In the genomic region with DNA sequence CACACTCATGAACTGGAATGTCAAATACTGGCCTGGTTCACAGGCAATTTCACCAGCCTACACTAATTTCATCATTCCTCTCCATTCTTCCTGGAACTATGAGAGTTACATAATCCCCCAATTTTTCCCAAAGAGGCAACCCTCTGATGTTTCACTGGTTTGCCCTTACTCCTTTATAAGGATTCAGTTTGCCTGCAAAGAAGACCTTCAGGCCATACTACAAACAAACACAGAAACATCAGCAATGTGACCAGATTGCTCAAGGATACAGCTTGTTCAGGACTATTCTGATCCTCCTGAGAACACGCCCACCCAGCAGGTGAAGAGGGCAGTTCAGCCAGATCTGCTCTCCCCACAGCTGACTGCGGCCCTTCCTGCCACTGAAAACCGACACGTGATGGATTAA, we compare ENCODE assay signal across 22 cellular contexts.
DNase-seq lines count a peak whose midpoint lies in the region; ATAC-seq and TF ChIP-seq lines count a peak whose summit lies in the region.
"Had no signal": no experiment of that assay in that cellular context is flagged by ENCODE, and none has a peak within 500 bp of the region (broad histone marks: within the 10 kb centered on the region; RNA-seq: fewer than 3 reads in every experiment).

No MANE protein-coding gene starts in this region.

- H3K36me3 ChIP-seq in GM23248 (ENCODE audit: low read depth) (no peaks in the 10 kb centered on the region), mesenchymal stem cell (ENCODE audit: control insufficient read depth in 1 of 2, insufficient read depth in 2 of 2, low read depth in 1 of 2, low read length in 2 of 2) (no peaks in the 10 kb centered on the region), brain microvascular endothelial cell (replicated peaks) (no peaks in the 10 kb centered on the region)
- H3K36me3 ChIP-seq: breast epithelium, pancreas, thoracic aorta had no signal

- H2BK120ac ChIP-seq in mesenchymal stem cell (ENCODE audit: low read depth, low read length) = no peak overlapping the region

- H4K8ac ChIP-seq in mesenchymal stem cell (ENCODE audit: low read length) = no peak overlapping the region

- H3K9ac ChIP-seq in GM23248 (no peak overlapping the region), mesenchymal stem cell (ENCODE audit: low read length) (no peak overlapping the region)

- H3K23ac ChIP-seq in mesenchymal stem cell (ENCODE audit: low read length in 2 of 2) = no peak overlapping the region

- no peak overlapping the region for H2BK5ac ChIP-seq in mesenchymal stem cell (ENCODE audit: low read depth, low read length, poor library complexity, severe bottlenecking)

- no peak overlapping the region for H3K4ac ChIP-seq in mesenchymal stem cell (ENCODE audit: low read depth in 1 of 2, low read length in 2 of 2)

- H3K4me3 ChIP-seq in AG09309 (ENCODE audit: control insufficient read depth, low read depth, low read length) (no peak overlapping the region), GM23248 (no peak overlapping the region), choroid plexus epithelial cell (ENCODE audit: low read depth, low read length) (no peak overlapping the region), mesenchymal stem cell (ENCODE audit: insufficient read depth in 1 of 2, low read depth in 1 of 2, low read length in 2 of 2) (no peak overlapping the region), brain microvascular endothelial cell (ENCODE audit: low read depth, low read length) (no peak overlapping the region)
- H3K4me3 ChIP-seq: breast epithelium, pancreas, thoracic aorta had no signal

- no peaks in the 10 kb centered on the region; the same call in 1 of the 2 replicates for H3F3A ChIP-seq in GM23248 (ENCODE audit: insufficient read depth)

- H4K20me1 ChIP-seq in GM23248 (ENCODE audit: insufficient read depth) = no peaks in the 10 kb centered on the region

- H3K27ac ChIP-seq in GM23248 = peak overlapping the region; percentile 47; the same call in 1 of the 2 replicates
- H3K27ac ChIP-seq in mesenchymal stem cell (ENCODE audit: low read length, poor library complexity, severe bottlenecking) = no peak overlapping the region
- no peak overlapping the region for H3K27ac ChIP-seq in caudate nucleus (ENCODE audit: low read depth, low read length)
- no peak overlapping the region for H3K27ac ChIP-seq in brain microvascular endothelial cell
- H3K27ac ChIP-seq: breast epithelium, pancreas, thoracic aorta had no signal

- no peaks in the 10 kb centered on the region for H3K79me2 ChIP-seq in GM23248 (ENCODE audit: insufficient read depth)

- no peak for ATAC-seq in GM21528 (IDR thresholded peaks at IDR 0.05; ENCODE audit: low FRiP score, unreplicated experiment)
- ATAC-seq: activated CD8-positive, alpha-beta memory T cell treated with anti-CD3 and anti-CD28 coated beads, Interleukin-2, amount 10 ng/mL, durations not matched to agents 7 days and 5 days; naive thymus-derived CD8-positive, alpha-beta T cell; stimulated activated memory B cell treated with anti-CD40 and anti-IgM and Interleukin-4, amounts not matched to agents 10 μg/mL and 1 μg/mL and 100 μg/mL, for 72 hours had no signal

- no peaks in the 10 kb centered on the region for H3K79me1 ChIP-seq in mesenchymal stem cell (replicated peaks; ENCODE audit: low read length, poor library complexity, severe bottlenecking)

- H3K4me1 ChIP-seq in GM23248 (ENCODE audit: insufficient read depth) (peaks cover 18% of the 10 kb centered on the region), mesenchymal stem cell (ENCODE audit: control insufficient read depth, insufficient read depth, low read depth, low read length) (peaks cover 2% of the 10 kb centered on the region)
- H3K4me1 ChIP-seq: breast epithelium, pancreas had no signal

- peak overlapping the region in 1 of 2 experiments; percentile 66 for H3K18ac ChIP-seq in mesenchymal stem cell (ENCODE audit: low read depth in 1 of 2, low read length in 2 of 2)

- TF ChIP-seq CTCF in AG09309 (IDR thresholded peaks at IDR 0.05; ENCODE audit: control insufficient read depth, insufficient read depth, low read depth, low read length, missing control alignments) = no peak
- TF ChIP-seq CTCF in choroid plexus epithelial cell (conservative IDR thresholded peaks at IDR 0.05; ENCODE audit: low read depth, low read length) = no peak
- no peak for TF ChIP-seq CTCF in brain microvascular endothelial cell (IDR thresholded peaks at IDR 0.05; ENCODE audit: low read depth, low read length, missing control alignments)

- H3K9me2 ChIP-seq in GM23248 (ENCODE audit: insufficient read depth) = peaks cover 3% of the 10 kb centered on the region; the same call in 1 of the 2 replicates

- H3K9me3 ChIP-seq in GM23248 (ENCODE audit: low read depth) = no peaks in the 10 kb centered on the region
- H3K9me3 ChIP-seq in mesenchymal stem cell (ENCODE audit: control insufficient read depth, low read length) = no peaks in the 10 kb centered on the region
- H3K9me3 ChIP-seq: breast epithelium, pancreas, thoracic aorta had no signal

- DNase-seq in AG09309 (ENCODE audit: low read depth) (peak; percentile 45), GM23248 (peak; percentile 50), choroid plexus epithelial cell (ENCODE audit: low read depth) (peak; percentile 76), mesenchymal stem cell (peak; percentile 33), caudate nucleus (lab: John Stamatoyannopoulos, UW) (no peak), brain microvascular endothelial cell (no peak)
- DNase-seq: activated CD4-positive, alpha-beta T cell treated with anti-CD3 and anti-CD28 coated beads for 48 hours; activated CD8-positive, alpha-beta memory T cell treated with anti-CD3 and anti-CD28 coated beads, Interleukin-2, amount 10 ng/mL, durations not matched to agents 7 days and 5 days; CD8-positive, alpha-beta memory T cell; foreskin melanocyte; KG1; kidney; mesendoderm; naive thymus-derived CD8-positive, alpha-beta T cell; NCI-H1930; NCI-H446 treated with DMSO at 0.1 percent for 48 hours; pancreas; SIG-M5 had no signal

- no peak overlapping the region for H3K14ac ChIP-seq in mesenchymal stem cell (ENCODE audit: low read length in 2 of 2)

- H2BK12ac ChIP-seq in mesenchymal stem cell (ENCODE audit: low read length in 2 of 2) = peak overlapping the region in 1 of 2 experiments; percentile 45

- H4K91ac ChIP-seq in mesenchymal stem cell (ENCODE audit: low read length) = no peak overlapping the region

- H3K4me2 ChIP-seq in GM23248 (ENCODE audit: unreplicated experiment) (no peak overlapping the region), mesenchymal stem cell (ENCODE audit: low read length, poor library complexity, severe bottlenecking) (no peak overlapping the region)

- H2AFZ ChIP-seq in GM23248 (no peak overlapping the region), mesenchymal stem cell (ENCODE audit: low read depth, low read length) (no peak overlapping the region)

- 76 to 82% methylated on average over 4 of the region's 4 CpGs for WGBS in GM23248 (ENCODE audit: low coverage in 1 of 2, low lambda C conversion rate in 2 of 2, missing lambda C conversion rate in 2 of 2), 2 experiments
- 89% methylated on average over 1 of the region's 4 CpGs for WGBS in mesenchymal stem cell

- H2BK15ac ChIP-seq in mesenchymal stem cell (ENCODE audit: low read depth, poor library complexity, severe bottlenecking) = no peak overlapping the region

- no peak overlapping the region for H2AK5ac ChIP-seq in mesenchymal stem cell (ENCODE audit: low read length, severe bottlenecking)

- in situ Hi-C loops in GM23248 (cut with MboI) (no loop called here), brain microvascular endothelial cell (cut with HindIII; ENCODE audit: low pct_ligation_motif_present, low sequenced_read_pairs) (no loop called here)

- H3K27me3 ChIP-seq in GM23248 (replicated peaks; ENCODE audit: insufficient read depth) = no peaks in the 10 kb centered on the region
- no peaks in the 10 kb centered on the region for H3K27me3 ChIP-seq in mesenchymal stem cell (ENCODE audit: control insufficient read depth in 1 of 2, insufficient read depth in 1 of 2, low read length in 2 of 2)
- no peaks in the 10 kb centered on the region for H3K27me3 ChIP-seq in brain microvascular endothelial cell (replicated peaks)
- H3K27me3 ChIP-seq: breast epithelium, pancreas had no signal

Comparison
In these comparisons a context has a peak if more than half of its experiments do, and no peak if none do; other contexts are left out.
1. DNase-seq: peak in AG09309 (single experiment), GM23248 (single experiment), choroid plexus epithelial cell (single experiment) and mesenchymal stem cell (single experiment); none in caudate nucleus (0 of 61) and brain microvascular endothelial cell (single experiment).